ENCODE assay signal across 19 cellular contexts in the genomic region with DNA sequence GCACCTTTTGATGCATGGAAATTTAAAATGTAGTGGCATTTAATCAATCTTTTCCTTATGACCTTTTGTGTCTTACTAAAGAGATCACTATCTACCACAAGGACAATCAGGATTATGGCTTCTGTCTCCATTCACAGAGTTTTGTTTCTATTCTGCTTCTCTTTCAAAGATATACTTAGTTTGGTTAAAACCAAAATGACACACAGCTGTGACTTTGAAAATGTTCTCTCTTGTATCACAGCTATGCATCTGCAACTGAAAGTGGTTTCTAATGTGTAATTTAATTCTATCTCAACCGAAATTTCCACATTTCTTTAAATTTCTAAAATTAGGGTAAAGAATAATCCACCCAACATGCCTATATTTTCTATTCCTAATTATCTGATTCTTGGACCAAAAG. TPM values are rescaled to one million over a fixed set of nuclear protein-coding genes. Genes with fewer than 3 reads are reported as not detected.
A peak's percentile ranks its signal among the peaks of the same experiment; 100 is the strongest.
DNase-seq lines count a peak whose midpoint lies in the region; ATAC-seq lines count a peak whose summit lies in the region.
"Had no signal": no experiment of that assay in that cellular context is flagged by ENCODE, and none has a peak within 500 bp of the region (broad histone marks: within the 10 kb centered on the region; RNA-seq: fewer than 3 reads in every experiment).

No MANE protein-coding gene starts in this region.

- H3K27me3 ChIP-seq in H7 (ENCODE audit: control insufficient read depth, insufficient read depth, low read length), result no peaks in the 10 kb centered on the region
- H3K27me3 ChIP-seq: transverse colon had no signal

- ATAC-seq in GM18511 (IDR thresholded peaks at IDR 0.05; ENCODE audit: unreplicated experiment) (peak; percentile 86), GM21381 (IDR thresholded peaks at IDR 0.05; ENCODE audit: unreplicated experiment) (peak; percentile 87), HG02870 (IDR thresholded peaks at IDR 0.05; ENCODE audit: unreplicated experiment) (peak; percentile 85), HG03521 (IDR thresholded peaks at IDR 0.05; ENCODE audit: unreplicated experiment) (peak; percentile 58)
- ATAC-seq: Right ventricle myocardium inferior; sciatic nerve; stimulated activated effector memory CD8-positive, alpha-beta T cell treated with anti-CD3 and anti-CD28 coated beads, Interleukin-12 subunit alpha, Interleukin-12 subunit beta, amount 100 ng/mL, for 72 hours had no signal

- DNase-seq in HPDE6-E6E7 (ENCODE audit: extremely low spot score) (no peak), H7 (no peak), NCI-H146 (lab: John Stamatoyannopoulos, UW) (no peak)
- no peak for DNase-seq in stimulated activated CD4-positive, alpha-beta T cell treated with anti-CD3 and anti-CD28 coated beads, Interleukin-4, amount 100 ng/mL, for 24 hours
- DNase-seq: activated B cell treated with CpG ODN at 0.5 μM for 24 hours; activated CD8-positive, alpha-beta memory T cell treated with anti-CD3 and anti-CD28 coated beads, Interleukin-2, amount 50 U/mL, for 48 hours; GM23248; hippocampal formation; IMR-90; NCI-H1105 treated with DMSO at 0.1 percent for 48 hours; NK-92 treated with Interleukin-12 subunit alpha and Interleukin-12 subunit beta, amount 100 ng/mL, for 24 hours; transverse colon had no signal

- no peak overlapping the region for H3K4me3 ChIP-seq in H7 (ENCODE audit: insufficient read depth, low read depth, low read length)
- H3K4me3 ChIP-seq: GM23248, transverse colon had no signal

- H3K36me3 ChIP-seq in H7 (replicated peaks; ENCODE audit: control insufficient read depth, insufficient read depth, low read length), result peaks cover 14% of the 10 kb centered on the region

RNA-seq across cellular contexts. Expression of a gene that starts 27.7 kb away (rescaled TPM):
- 48.6 and 74.2 TPM in 2 replicates for total RNA-seq in H7 (2014; rRNA removed; shearing (Covaris generic))
